22 cellular contexts compared by ENCODE assay signal in the genomic region with DNA sequence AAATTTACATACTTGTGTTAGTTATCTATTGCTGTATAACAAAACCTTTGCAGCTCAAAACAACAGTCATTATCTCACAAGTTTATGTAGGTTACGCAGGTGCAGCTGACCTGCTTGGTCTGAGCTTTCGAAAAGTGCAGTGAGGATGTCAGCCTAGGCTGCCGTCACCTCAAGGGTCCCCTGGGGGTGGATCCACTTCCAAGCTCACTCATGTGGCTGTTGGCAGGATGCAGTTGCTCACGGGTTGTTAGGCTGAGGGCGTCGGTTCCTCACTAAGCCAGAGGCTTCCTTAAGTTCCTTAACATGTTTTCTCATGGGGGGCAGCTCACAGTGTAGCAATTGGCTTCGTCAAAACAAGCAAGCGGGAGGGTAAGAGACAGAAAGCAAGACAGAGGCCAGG.
DNase-seq lines count a peak whose midpoint lies in the region; ATAC-seq and TF ChIP-seq lines count a peak whose summit lies in the region.
"Had no signal": no experiment of that assay in that cellular context is flagged by ENCODE, and none has a peak within 500 bp of the region (broad histone marks: within the 10 kb centered on the region; RNA-seq: fewer than 3 reads in every experiment).

No MANE protein-coding gene starts in this region.

- peaks cover 86% of the 10 kb centered on the region for H3K36me3 Mint-ChIP-seq in activated T-cell treated with anti-CD3 and anti-CD28 coated beads, Interleukin-2, amount 50 U/mL, for 24 hours (ENCODE audit: low read depth)
- H3K36me3 Mint-ChIP-seq in activated T-cell treated with anti-CD3 and anti-CD28 coated beads, Interleukin-2, amount 50 U/mL, for 4 hours (ENCODE audit: insufficient read depth), result peaks cover 26% of the 10 kb centered on the region
- no peaks in the 10 kb centered on the region for H3K36me3 Mint-ChIP-seq in GM23338 (ENCODE audit: low read depth)
- H3K36me3 Mint-ChIP-seq in nephron progenitor cell (ENCODE audit: low read depth), result no peaks in the 10 kb centered on the region

- no peak overlapping the region for H4K8ac ChIP-seq in trophoblast cell (ENCODE audit: low read depth, low read length)

- no peak overlapping the region for H3K4me2 ChIP-seq in GM23338
- no peak overlapping the region for H3K4me2 ChIP-seq in trophoblast cell (ENCODE audit: low read length)

- H3K9me2 ChIP-seq in GM23338 (ENCODE audit: insufficient read depth), result no peaks in the 10 kb centered on the region

- no peak for DNase-seq in activated T-cell treated with anti-CD3 and anti-CD28 coated beads, Interleukin-2, amount 50 U/mL, for 24 hours
- no peak for DNase-seq in activated T-cell treated with anti-CD3 and anti-CD28 coated beads, Interleukin-2, amount 50 U/mL, for 4 hours
- DNase-seq in GM23338 (ENCODE audit: low spot score) (no peak), NCI-H524 treated with DMSO at 0.1 percent for 48 hours (lab: John Stamatoyannopoulos, UW) (peak; percentile 36), nephron progenitor cell (peak; percentile 8), trophoblast cell (no peak)
- DNase-seq in activated effector memory CD4-positive, alpha-beta T cell treated with anti-CD3 and anti-CD28 coated beads, Interleukin-2, amount 50 U/mL, for 16 hours, result no peak
- DNase-seq: activated CD4-positive, alpha-beta T cell treated with anti-CD3 and anti-CD28 coated beads, Interleukin-2, amount 50 U/mL, for 1 hour; cortex of kidney; DND-41; GM23248; left colon; midbrain; MM.1S; NCI-H1694; NCI-H510A had no signal

- H3K36me3 ChIP-seq in GM23338 (ENCODE audit: insufficient read depth) (no peaks in the 10 kb centered on the region), trophoblast cell (ENCODE audit: control insufficient read depth in 1 of 2, insufficient read depth in 2 of 2, low read length in 2 of 2) (no peaks in the 10 kb centered on the region)
- H3K36me3 ChIP-seq: breast epithelium, suprapubic skin had no signal

- peak overlapping the region; percentile 0 for H3K27ac Mint-ChIP-seq in activated T-cell treated with anti-CD3 and anti-CD28 coated beads, Interleukin-2, amount 50 U/mL, for 24 hours
- H3K27ac Mint-ChIP-seq in GM23338, result no peak overlapping the region
- no peak overlapping the region for H3K27ac Mint-ChIP-seq in nephron progenitor cell
- H3K27ac Mint-ChIP-seq: progenitor cell of endocrine pancreas had no signal

- H3K27me3 ChIP-seq in GM23338 (ENCODE audit: insufficient read depth), result no peaks in the 10 kb centered on the region
- no peaks in the 10 kb centered on the region for H3K27me3 ChIP-seq in trophoblast cell (ENCODE audit: insufficient read depth, low read length)
- H3K27me3 ChIP-seq: breast epithelium, suprapubic skin had no signal

- no peak overlapping the region for H3K9ac ChIP-seq in trophoblast cell (ENCODE audit: low read length)
- H3K9ac ChIP-seq: GM23248 had no signal

- H3K9me3 ChIP-seq in trophoblast cell (ENCODE audit: insufficient read depth, low read depth, low read length), result no peaks in the 10 kb centered on the region
- H3K9me3 ChIP-seq: breast epithelium, suprapubic skin had no signal

- TF ChIP-seq CTCF in GM23338 (conservative IDR thresholded peaks at IDR 0.05; ENCODE audit: low read depth in 2 of 2) (no peak), nephron progenitor cell (IDR thresholded peaks at IDR 0.05) (no peak)

- H3K23ac ChIP-seq in trophoblast cell (ENCODE audit: low read length), result no peak overlapping the region

- H4K20me1 ChIP-seq in GM23338 (replicated peaks; ENCODE audit: insufficient read depth), result no peaks in the 10 kb centered on the region

- peak overlapping the region; percentile 43; the same call in 1 of the 2 replicates for H2AFZ ChIP-seq in GM23338
- no peak overlapping the region for H2AFZ ChIP-seq in trophoblast cell (ENCODE audit: insufficient read depth, low read length, poor library complexity)
- H2AFZ ChIP-seq: GM23248 had no signal

- no peak overlapping the region for H2BK12ac ChIP-seq in trophoblast cell (ENCODE audit: low read length)

- H3K4me3 ChIP-seq in GM23338 (no peak overlapping the region), trophoblast cell (ENCODE audit: low read depth, low read length) (no peak overlapping the region)
- H3K4me3 ChIP-seq: breast epithelium, GM23248, suprapubic skin had no signal

- H2AK5ac ChIP-seq in trophoblast cell (ENCODE audit: low read length), result no peak overlapping the region

- H3K4me1 ChIP-seq in GM23338 (ENCODE audit: insufficient read depth) (no peaks in the 10 kb centered on the region), trophoblast cell (ENCODE audit: control insufficient read depth in 1 of 2, insufficient read depth in 2 of 2, low read length in 2 of 2) (no peaks in the 10 kb centered on the region)
- H3K4me1 ChIP-seq: breast epithelium, suprapubic skin had no signal

- H4K91ac ChIP-seq in trophoblast cell (ENCODE audit: low read depth, low read length), result no peak overlapping the region

- no peaks in the 10 kb centered on the region for H3F3A ChIP-seq in GM23338 (replicated peaks; ENCODE audit: low read depth)

- no peak overlapping the region for H3K4me3 Mint-ChIP-seq in activated T-cell treated with anti-CD3 and anti-CD28 coated beads, Interleukin-2, amount 50 U/mL, for 24 hours
- H3K4me3 Mint-ChIP-seq in activated T-cell treated with anti-CD3 and anti-CD28 coated beads, Interleukin-2, amount 50 U/mL, for 4 hours, result no peak overlapping the region
- no peak overlapping the region for H3K4me3 Mint-ChIP-seq in GM23338
- H3K4me3 Mint-ChIP-seq in nephron progenitor cell, result no peak overlapping the region
- H3K4me3 Mint-ChIP-seq: IgD-negative memory B cell, neural crest cell had no signal

- no peak overlapping the region for H2BK5ac ChIP-seq in trophoblast cell (ENCODE audit: low read depth, low read length, poor library complexity)

- peaks cover 35% of the 10 kb centered on the region for H3K4me1 Mint-ChIP-seq in activated T-cell treated with anti-CD3 and anti-CD28 coated beads, Interleukin-2, amount 50 U/mL, for 24 hours (ENCODE audit: low read depth)
- H3K4me1 Mint-ChIP-seq in activated T-cell treated with anti-CD3 and anti-CD28 coated beads, Interleukin-2, amount 50 U/mL, for 4 hours (ENCODE audit: low read depth), result peaks cover 41% of the 10 kb centered on the region
- H3K4me1 Mint-ChIP-seq in GM23338 (no peaks in the 10 kb centered on the region), nephron progenitor cell (peaks cover 17% of the 10 kb centered on the region)
- H3K4me1 Mint-ChIP-seq: neural crest cell had no signal

- H3K4ac ChIP-seq in trophoblast cell (ENCODE audit: low read depth, low read length), result no peak overlapping the region

- H3K27me3 Mint-ChIP-seq in activated T-cell treated with anti-CD3 and anti-CD28 coated beads, Interleukin-2, amount 50 U/mL, for 24 hours, result no peaks in the 10 kb centered on the region
- H3K27me3 Mint-ChIP-seq in activated T-cell treated with anti-CD3 and anti-CD28 coated beads, Interleukin-2, amount 50 U/mL, for 4 hours (ENCODE audit: low read depth), result no peaks in the 10 kb centered on the region
- H3K27me3 Mint-ChIP-seq in GM23338 (ENCODE audit: insufficient read depth, low read depth, poor library complexity) (no peaks in the 10 kb centered on the region), nephron progenitor cell (ENCODE audit: low read depth, poor library complexity) (peaks cover 20% of the 10 kb centered on the region)
- H3K27me3 Mint-ChIP-seq: IgD-negative memory B cell had no signal

- H4K12ac ChIP-seq in trophoblast cell (ENCODE audit: low read depth, low read length), result no peak overlapping the region

- H2BK120ac ChIP-seq in trophoblast cell (ENCODE audit: insufficient read depth, low read length, poor library complexity), result no peak overlapping the region

- H3K79me2 ChIP-seq in GM23338 (replicated peaks; ENCODE audit: insufficient read depth) (no peaks in the 10 kb centered on the region), trophoblast cell (ENCODE audit: control insufficient read depth, insufficient read depth, low read length, poor library complexity) (no peaks in the 10 kb centered on the region)

- H3K18ac ChIP-seq in trophoblast cell (ENCODE audit: low read length), result no peak overlapping the region

- no peaks in the 10 kb centered on the region for H3K79me1 ChIP-seq in trophoblast cell (ENCODE audit: low read length)

- H3K27ac ChIP-seq in GM23338 (ENCODE audit: low read depth), result no peak overlapping the region
- no peak overlapping the region for H3K27ac ChIP-seq in trophoblast cell (ENCODE audit: low read depth, low read length)
- H3K27ac ChIP-seq: breast epithelium, GM23248, suprapubic skin had no signal

- H3K14ac ChIP-seq in trophoblast cell (ENCODE audit: low read length), result no peak overlapping the region

- WGBS in trophoblast cell (ENCODE audit: extremely low coverage, insufficient coverage, insufficient read length), result no CpG with 5 or more reads among the region's 8 CpGs

- no peak for ATAC-seq in activated T-cell treated with anti-CD3 and anti-CD28 coated beads, Interleukin-2, amount 50 U/mL, for 4 hours
- ATAC-seq in GM23338, result no peak
- ATAC-seq: left colon, Right ventricle myocardium inferior had no signal

- no peaks in the 10 kb centered on the region for H3K9me3 Mint-ChIP-seq in activated T-cell treated with anti-CD3 and anti-CD28 coated beads, Interleukin-2, amount 50 U/mL, for 24 hours
- H3K9me3 Mint-ChIP-seq in activated T-cell treated with anti-CD3 and anti-CD28 coated beads, Interleukin-2, amount 50 U/mL, for 4 hours, result no peaks in the 10 kb centered on the region
- H3K9me3 Mint-ChIP-seq in GM23338 (no peaks in the 10 kb centered on the region), nephron progenitor cell (no peaks in the 10 kb centered on the region)
- H3K9me3 Mint-ChIP-seq: IgD-negative memory B cell, neural crest cell had no signal

TF ChIP-seq in GM23338, 12 proteins besides CTCF, POLR2A, EP300 and RAD21 (continues in another document):
- no peak for TF ChIP-seq EZH2 (IDR thresholded peaks at IDR 0.05; ENCODE audit: low read depth, unreplicated experiment)

Comparison
In these comparisons a context has a peak if more than half of its experiments do, and no peak if none do; other contexts are left out.
1. DNase-seq: peak in NCI-H524 treated with DMSO at 0.1 percent for 48 hours (single experiment) and nephron progenitor cell (single experiment); none in activated T-cell treated with anti-CD3 and anti-CD28 coated beads, Interleukin-2, amount 50 U/mL, for 24 hours (single experiment), activated T-cell treated with anti-CD3 and anti-CD28 coated beads, Interleukin-2, amount 50 U/mL, for 4 hours (single experiment), GM23338 (single experiment), trophoblast cell (0 of 2) and activated effector memory CD4-positive, alpha-beta T cell treated with anti-CD3 and anti-CD28 coated beads, Interleukin-2, amount 50 U/mL, for 16 hours (single experiment).